In the genomic region with DNA sequence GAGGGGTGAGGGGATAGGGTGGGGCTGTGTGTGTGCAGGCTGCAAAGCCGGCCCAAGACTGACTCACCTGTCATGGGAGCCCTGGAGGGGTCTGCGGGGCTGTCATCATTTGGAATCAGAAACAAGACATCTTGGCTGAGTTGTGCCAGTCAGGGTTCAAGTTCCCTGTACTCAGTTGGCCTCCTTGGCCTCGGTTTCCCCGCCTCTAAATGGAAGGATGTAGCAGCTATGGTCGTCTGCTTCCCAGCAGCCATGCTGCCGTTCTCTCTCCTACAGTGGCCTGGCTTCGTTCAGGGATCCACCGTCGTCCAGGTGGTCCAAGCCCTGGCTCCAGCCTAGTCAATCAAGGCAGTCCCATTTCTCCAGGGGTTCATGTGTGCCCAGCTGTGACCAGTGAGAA, we compare ENCODE assay signal across 16 cellular contexts.
DNase-seq lines count a peak whose midpoint lies in the region; ATAC-seq and TF ChIP-seq lines count a peak whose summit lies in the region.
"Had no signal": no experiment of that assay in that cellular context is flagged by ENCODE, and none has a peak within 500 bp of the region (broad histone marks: within the 10 kb centered on the region; RNA-seq: fewer than 3 reads in every experiment).

No MANE protein-coding gene starts in this region.

- H3K9me3 ChIP-seq in RWPE2 (ENCODE audit: severe bottlenecking) = no peaks in the 10 kb centered on the region
- H3K9me3 ChIP-seq: HAP-1 had no signal

- no peaks in the 10 kb centered on the region for H3K4me1 ChIP-seq in RWPE2 (ENCODE audit: insufficient read depth, poor library complexity, severe bottlenecking)
- H3K4me1 ChIP-seq: HAP-1 had no signal

- DNase-seq in RWPE2 (ENCODE audit: low spot score) (peak; percentile 72), islet precursor cell (peak; percentile 40), posterior vena cava (ENCODE audit: low spot score) (peak; percentile 62), NCI-H2196 (lab: John Stamatoyannopoulos, UW; ENCODE audit: unreplicated experiment) (no peak), cortex of kidney (lab: John Stamatoyannopoulos, UW) (no peak)
- no peak for DNase-seq in effector CD8-positive, alpha-beta T cell (lab: John Stamatoyannopoulos, UW)
- DNase-seq: C1 segment of cervical spinal cord; Calu3; CD4-positive, alpha-beta memory T cell; COR-L47; DMS53; DMS79 treated with DMSO at 0.1 percent for 48 hours; GF-D8; GOT3; HFFc6 had no signal

- no peaks in the 10 kb centered on the region for H3K27me3 ChIP-seq in RWPE2 (ENCODE audit: insufficient read depth, poor library complexity, severe bottlenecking)

- no peak for ATAC-seq in RWPE2 (ENCODE audit: low read depth)

- H3K4me3 ChIP-seq in RWPE2 (ENCODE audit: severe bottlenecking) = no peak overlapping the region
- H3K4me3 ChIP-seq: HAP-1 had no signal

- no peak for TF ChIP-seq CTCF in RWPE2 (IDR thresholded peaks at IDR 0.05; ENCODE audit: poor library complexity, severe bottlenecking)

- intact Hi-C loops in posterior vena cava (cut with DNase I) = no loop called here

- H3K27ac ChIP-seq in RWPE2 (ENCODE audit: poor library complexity, severe bottlenecking) = no peak overlapping the region

- H3K36me3 ChIP-seq in RWPE2 (ENCODE audit: low read depth) = no peaks in the 10 kb centered on the region
- H3K36me3 ChIP-seq: HAP-1 had no signal

Comparison
In these comparisons a context has a peak if more than half of its experiments do, and no peak if none do; other contexts are left out.
1. DNase-seq: peak in RWPE2 (single experiment), islet precursor cell (single experiment) and posterior vena cava (single experiment); none in effector CD8-positive, alpha-beta T cell (single experiment), NCI-H2196 (single experiment) and cortex of kidney (single experiment).